Comparison of ENCODE assay signal across 8 cellular contexts in genomic region chr1:163069142-163069541, GRCh38. TPM values are rescaled to one million over a fixed set of nuclear protein-coding genes. Genes with fewer than 3 reads are reported as not detected.
DNase-seq lines count a peak whose midpoint lies in the region; ATAC-seq, FAIRE-seq and TF ChIP-seq lines count a peak whose summit lies in the region.

Gene RGS4, plus strand, starts transcription at chr1:163069361. Its CDS starts 124 bp downstream, at chr1:163069485.

- no peaks in the 10 kb centered on the region for H3K9me2 ChIP-seq in hepatocyte (replicated peaks; ENCODE audit: insufficient read depth)

- H4K20me1 ChIP-seq in astrocyte (ENCODE audit: insufficient read depth, low read length) (peaks cover 24% of the 10 kb centered on the region), hepatocyte (ENCODE audit: insufficient read depth, poor library complexity, severe bottlenecking) (no peaks in the 10 kb centered on the region)

- H3K4me2 ChIP-seq in astrocyte (ENCODE audit: low read length) (peak within 1 kb of the TSS; percentile 81), hepatocyte (peak within 1 kb of the TSS; percentile 64)

- H2AFZ ChIP-seq in astrocyte (ENCODE audit: low read depth, low read length), result peak within 1 kb of the TSS; percentile 31
- H2AFZ ChIP-seq in hepatocyte, result peak within 1 kb of the TSS; percentile 27

- peak; percentile 48 for TF ChIP-seq CTCF in astrocyte (IDR thresholded peaks at IDR 0.05; ENCODE audit: insufficient read depth, low read depth, low read length)
- peak; percentile 71 for TF ChIP-seq CTCF in hepatocyte (IDR thresholded peaks at IDR 0.05; ENCODE audit: poor library complexity)

- H3K27ac Mint-ChIP-seq in astrocyte (ENCODE audit: unreplicated experiment), result peak within 1 kb of the TSS; percentile 21

- peak within 1 kb of the TSS; percentile 80 for H3K4me3 Mint-ChIP-seq in astrocyte (ENCODE audit: unreplicated experiment)

- H3K36me3 Mint-ChIP-seq in astrocyte (ENCODE audit: low read depth, unreplicated experiment), result peaks cover 3% of the 10 kb centered on the region

- peak within 1 kb of the TSS; percentile 78 for H3K27ac ChIP-seq in astrocyte (ENCODE audit: low read depth, low read length)
- no peak within 1 kb of the TSS for H3K27ac ChIP-seq in hepatocyte

- H3K4me3 ChIP-seq in astrocyte (ENCODE audit: insufficient read depth, low read depth, low read length), result peak within 1 kb of the TSS; percentile 87
- no peak within 1 kb of the TSS for H3K4me3 ChIP-seq in hepatocyte

- H3K27me3 Mint-ChIP-seq in astrocyte (ENCODE audit: low read depth, unreplicated experiment), result peaks cover 2% of the 10 kb centered on the region

- no peaks in the 10 kb centered on the region for H3K9me3 ChIP-seq in astrocyte (ENCODE audit: insufficient read depth, low read depth, low read length)
- no peaks in the 10 kb centered on the region for H3K9me3 ChIP-seq in hepatocyte (ENCODE audit: low read depth)

- WGBS in hepatocyte (ENCODE audit: low lambda C conversion rate, missing lambda C conversion rate), result 2% methylated on average over 13 of the region's 13 CpGs

- no peak for ATAC-seq in GM18505 (IDR thresholded peaks at IDR 0.05; ENCODE audit: unreplicated experiment)
- ATAC-seq in GM21717 (IDR thresholded peaks at IDR 0.05; ENCODE audit: unreplicated experiment), result no peak

- no peak for TF ChIP-seq POLR2A in GM18505 (IDR thresholded peaks at IDR 0.05; ENCODE audit: borderline replicate concordance, extremely low read depth, insufficient read depth, insufficient read length)

- H3K79me2 ChIP-seq in astrocyte (ENCODE audit: insufficient read depth, low read length) (peaks cover 52% of the 10 kb centered on the region), hepatocyte (no peaks in the 10 kb centered on the region)

- H3K36me3 ChIP-seq in astrocyte (ENCODE audit: insufficient read depth, low read length), result peaks cover 19% of the 10 kb centered on the region
- no peaks in the 10 kb centered on the region for H3K36me3 ChIP-seq in hepatocyte (replicated peaks; ENCODE audit: insufficient read depth, low read depth)

- peaks cover 16% of the 10 kb centered on the region for H3K4me1 Mint-ChIP-seq in astrocyte (ENCODE audit: low read depth, unreplicated experiment)

- peak within 1 kb of the TSS; percentile 91 for H3K9ac ChIP-seq in astrocyte (ENCODE audit: low read length)

- H3K27me3 ChIP-seq in astrocyte (ENCODE audit: insufficient read depth, low read length) (no peaks in the 10 kb centered on the region), hepatocyte (peaks cover 22% of the 10 kb centered on the region)

- H3K9me3 Mint-ChIP-seq in astrocyte (ENCODE audit: unreplicated experiment), result no peaks in the 10 kb centered on the region

- peaks cover 22% of the 10 kb centered on the region for H3K4me1 ChIP-seq in astrocyte (ENCODE audit: insufficient read depth, low read length)
- H3K4me1 ChIP-seq in hepatocyte (ENCODE audit: insufficient read depth), result no peaks in the 10 kb centered on the region

- DNase-seq in SIG-M5 treated with dmso at 0.1 percent for 504 hours (lab: John Stamatoyannopoulos, UW; ENCODE audit: unreplicated experiment) (peak; percentile 8), SIG-M5 (lab: John Stamatoyannopoulos, UW) (no peak), astrocyte (ENCODE audit: low read depth) (peak; percentile 95), hepatocyte (ENCODE audit: low spot score) (peak; percentile 83), retina (peak; percentile 78), LoVo (ENCODE audit: low spot score) (no peak)

- peak; percentile 85 for FAIRE-seq in astrocyte (lab: Jason Lieb, UNC)

RNA-seq across cellular contexts. Expression of gene RGS4, which starts in this region (rescaled TPM):
- total RNA-seq in astrocyte (16.2 and 23.8 TPM in 2 replicates), hepatocyte (13.1 and 16.8 TPM in 2 replicates)
- polyA plus RNA-seq in hepatocyte, result 5.6 and 6.8 TPM in 2 replicates

Comparison
In these comparisons a context has a peak if more than half of its experiments do, and no peak if none do; other contexts are left out.
1. DNase-seq: peak in SIG-M5 treated with dmso at 0.1 percent for 504 hours (single experiment), astrocyte (single experiment), hepatocyte (single experiment) and retina (single experiment); none in SIG-M5 (single experiment) and LoVo (single experiment).